ENCODE assay signal across 26 cellular contexts in genomic region chr2:220446106-220446712, GRCh38.
"Had no signal": no experiment of that assay in that cellular context is flagged by ENCODE, and none has a peak within 500 bp of the region (broad histone marks: within the 10 kb centered on the region; RNA-seq: fewer than 3 reads in every experiment).

No MANE protein-coding gene starts in this region.

- H3K27me3 ChIP-seq: colonic mucosa, foreskin keratinocyte, left lung, neural progenitor cell, tibial nerve, upper lobe of right lung, uterus had no signal

- H3K4me3 ChIP-seq: colonic mucosa, gastroesophageal sphincter, heart right ventricle, left lung, neural progenitor cell, prostate gland, thoracic aorta, tibial nerve, upper lobe of right lung, uterus had no signal

- H3K4me1 ChIP-seq: colonic mucosa, gastroesophageal sphincter, heart right ventricle, left lung, neural progenitor cell, prostate gland, tibial nerve, upper lobe of right lung, uterus had no signal

- H3K36me3 ChIP-seq: colonic mucosa, gastroesophageal sphincter, heart right ventricle, left lung, neural progenitor cell, prostate gland, thoracic aorta, tibial nerve, upper lobe of right lung, uterus had no signal

- H3K9ac ChIP-seq: neural progenitor cell had no signal

- H3K4me2 ChIP-seq: neural progenitor cell had no signal

- H2AFZ ChIP-seq: neural progenitor cell had no signal

- FAIRE-seq: islet of Langerhans, small intestine had no signal

- ATAC-seq: esophagus mucosa; gastroesophageal sphincter; heart right ventricle; left cardiac atrium; left lung; naive thymus-derived CD4-positive, alpha-beta T cell; right cardiac atrium; stimulated activated naive B cell treated with anti-CD40 and anti-IgM and Interleukin-4, amounts not matched to agents 10 μg/mL and 1 μg/mL and 100 μg/mL, for 72 hours; upper lobe of right lung had no signal

- H3K9me3 ChIP-seq: colonic mucosa, gastroesophageal sphincter, left lung, prostate gland, thoracic aorta, tibial nerve, upper lobe of right lung, uterus had no signal

- DNase-seq: colonic mucosa; effector CD8-positive, alpha-beta T cell; endodermal cell; heart right ventricle; hippocampal formation; left cardiac atrium; left lung; mesenchymal stem cell; midbrain; naive thymus-derived CD4-positive, alpha-beta T cell; right cardiac atrium; small intestine; stimulated activated CD4-positive, alpha-beta T cell treated with anti-CD3 and anti-CD28 coated beads, Interleukin-15, amount 100 ng/mL, for 24 hours; stimulated activated CD4-positive, alpha-beta T cell treated with anti-CD3 and anti-CD28 coated beads, Interleukin-2, amount 100 ng/mL, for 48 hours; stimulated activated naive B cell treated with anti-CD40 and anti-IgM and Interleukin-4, amounts not matched to agents 10 μg/mL and 1 μg/mL and 100 μg/mL, for 72 hours; upper lobe of right lung; uterus had no signal

- H3K27ac ChIP-seq: colonic mucosa, epithelial cell of prostate, foreskin keratinocyte, gastroesophageal sphincter, heart right ventricle, left lung, neural progenitor cell, prostate gland, thoracic aorta, tibial nerve, upper lobe of right lung, uterus had no signal
